1 cellular context compared by ENCODE assay signal in genomic region chr18:4765401-4765800, GRCh38.
TF ChIP-seq lines count a peak whose summit lies in the region.

No MANE protein-coding gene starts in this region.

TF ChIP-seq in GM23338, 12 proteins besides CTCF, POLR2A, EP300 and RAD21 (continued from another document):
- TF ChIP-seq ZNF462 (CRISPR knock-in tag; IDR thresholded peaks at IDR 0.05), result no peak
- no peak for TF ChIP-seq EZH2phosphoT487 (IDR thresholded peaks at IDR 0.05; ENCODE audit: unreplicated experiment)
- no peak for TF ChIP-seq EZH2 (IDR thresholded peaks at IDR 0.05; ENCODE audit: low read depth, unreplicated experiment)
- no peak for TF ChIP-seq ETS1 (IDR thresholded peaks at IDR 0.05)
- TF ChIP-seq ZNF114 (CRISPR knock-in tag; IDR thresholded peaks at IDR 0.05), result no peak
- TF ChIP-seq JUNB (IDR thresholded peaks at IDR 0.05; ENCODE audit: unreplicated experiment), result no peak
- TF ChIP-seq CREB1 (CRISPR knock-in tag; IDR thresholded peaks at IDR 0.05; ENCODE audit: low read depth), result no peak
- no peak for TF ChIP-seq NANOG (IDR thresholded peaks at IDR 0.05; ENCODE audit: borderline replicate concordance)
- no peak for TF ChIP-seq REST (IDR thresholded peaks at IDR 0.05; ENCODE audit: unreplicated experiment)
- no peak for TF ChIP-seq ZNF331 (CRISPR knock-in tag; IDR thresholded peaks at IDR 0.05; ENCODE audit: low read depth)
- TF ChIP-seq STAT1 (IDR thresholded peaks at IDR 0.05; ENCODE audit: unreplicated experiment), result no peak
